Comparison of ENCODE assay signal across 8 cellular contexts in the genomic region with DNA sequence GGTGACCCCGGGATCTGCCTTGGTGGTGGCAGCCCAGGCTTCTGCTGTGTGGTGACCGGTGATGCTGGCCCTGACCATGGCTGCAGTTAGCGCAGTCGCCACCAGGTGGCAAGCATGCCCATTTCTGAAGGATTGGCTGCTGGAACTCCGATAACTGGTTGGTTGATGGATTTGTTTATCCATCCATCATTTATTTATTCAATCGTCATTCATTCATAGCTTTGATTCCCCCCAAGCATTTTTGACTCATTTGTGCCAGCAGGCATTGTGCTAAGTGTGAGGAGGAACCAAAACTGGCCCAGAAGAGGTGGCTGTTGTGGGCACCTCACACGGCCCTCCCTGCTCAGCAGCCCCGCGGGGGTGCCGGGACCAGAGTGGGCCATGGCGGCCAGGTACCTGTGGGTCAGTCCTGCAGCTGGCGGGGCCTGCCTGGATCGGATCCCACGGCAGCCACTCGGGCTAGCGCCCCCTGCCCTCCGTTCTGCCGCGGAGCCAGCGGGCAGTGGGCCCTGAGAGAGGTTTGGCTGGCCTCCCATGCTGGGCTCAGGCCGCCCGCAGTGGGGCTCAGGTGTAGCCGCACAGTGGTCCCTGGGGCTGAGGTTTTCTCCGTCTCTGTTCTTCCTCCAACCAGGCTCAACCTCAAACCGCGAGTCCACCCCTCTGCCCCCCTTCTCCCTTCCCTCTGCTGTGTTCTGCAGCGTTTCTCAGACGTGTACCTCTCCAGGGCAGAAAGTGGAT. TPM values are rescaled to one million over a fixed set of nuclear protein-coding genes. Genes with fewer than 3 reads are reported as not detected.
DNase-seq lines count a peak whose midpoint lies in the region; ATAC-seq and TF ChIP-seq lines count a peak whose summit lies in the region.

No MANE protein-coding gene starts in this region.

- DNase-seq in AG08396 (ENCODE audit: low spot score) (peak; percentile 89), GM19240 (ENCODE audit: insufficient read length, low spot score) (peak; percentile 62), NCI-H526 (lab: John Stamatoyannopoulos, UW) (peak; percentile 7 to 78), memory B cell (ENCODE audit: low spot score in 2 of 2) (peak; percentile 69 to 78)
- peak; percentile 87 for DNase-seq in activated CD8-positive, alpha-beta T cell treated with anti-CD3 and anti-CD28 coated beads for 36 hours
- DNase-seq in effector CD4-positive, alpha-beta T cell: peak; percentile 72
- DNase-seq in stimulated activated CD8-positive, alpha-beta memory T cell treated with anti-CD3 and anti-CD28 coated beads, Interleukin-12 subunit alpha, Interleukin-12 subunit beta, amount 100 ng/mL, for 24 hours (ENCODE audit: extremely low read depth): peak; percentile 30

- H3K27me3 Mint-ChIP-seq in activated CD8-positive, alpha-beta T cell treated with anti-CD3 and anti-CD28 coated beads for 36 hours: peaks cover 24% of the 10 kb centered on the region
- H3K27me3 Mint-ChIP-seq in memory B cell: peaks cover 17% of the 10 kb centered on the region

- intact Hi-C loops in activated CD8-positive, alpha-beta T cell treated with anti-CD3 and anti-CD28 coated beads for 36 hours (cut with micrococcal nuclease): loop anchor here (1.0 kb wide), 1 partner anchor 60 kb away; no protein-coding TSS in a partner anchor

- POLR2A ChIA-PET in activated CD8-positive, alpha-beta T cell treated with anti-CD3 and anti-CD28 coated beads for 36 hours (lab: Charles Lee): interaction anchor here (1.9 kb wide), 1 partner anchor 67 kb away, joined by 7 read pairs; the partner anchor contains the start of gene PDK2

- peak; percentile 86 for ATAC-seq in activated CD8-positive, alpha-beta T cell treated with anti-CD3 and anti-CD28 coated beads for 36 hours
- ATAC-seq in memory B cell (ENCODE audit: low read depth): peak; percentile 76
- ATAC-seq in HG03139 (IDR thresholded peaks at IDR 0.05; ENCODE audit: unreplicated experiment): no peak

- no peaks in the 10 kb centered on the region for H3K36me3 Mint-ChIP-seq in activated CD8-positive, alpha-beta T cell treated with anti-CD3 and anti-CD28 coated beads for 36 hours (ENCODE audit: low read depth)
- H3K36me3 Mint-ChIP-seq in memory B cell: no peaks in the 10 kb centered on the region

- CTCF ChIA-PET in activated CD8-positive, alpha-beta T cell treated with anti-CD3 and anti-CD28 coated beads for 36 hours (lab: Charles Lee): interaction anchor here (0.7 to 8.7 kb wide), 19 partner anchors 12 to 511 kb away, joined by 3 to 140 read pairs (median 4); partner anchors contain the start of genes ITGA3 and PDK2

- no peaks in the 10 kb centered on the region for H3K9me3 Mint-ChIP-seq in activated CD8-positive, alpha-beta T cell treated with anti-CD3 and anti-CD28 coated beads for 36 hours
- H3K9me3 Mint-ChIP-seq in memory B cell: no peaks in the 10 kb centered on the region

- H3K27ac Mint-ChIP-seq in activated CD8-positive, alpha-beta T cell treated with anti-CD3 and anti-CD28 coated beads for 36 hours: no peak overlapping the region
- no peak overlapping the region for H3K27ac Mint-ChIP-seq in memory B cell

- TF ChIP-seq CTCF in activated CD8-positive, alpha-beta T cell treated with anti-CD3 and anti-CD28 coated beads for 36 hours (IDR thresholded peaks at IDR 0.05): peak; percentile 97

- no peak overlapping the region for H3K4me3 Mint-ChIP-seq in activated CD8-positive, alpha-beta T cell treated with anti-CD3 and anti-CD28 coated beads for 36 hours
- peak overlapping the region; percentile 64 for H3K4me3 Mint-ChIP-seq in memory B cell

- H3K4me1 Mint-ChIP-seq in activated CD8-positive, alpha-beta T cell treated with anti-CD3 and anti-CD28 coated beads for 36 hours (ENCODE audit: low read depth): peaks cover 12% of the 10 kb centered on the region
- peaks cover 5% of the 10 kb centered on the region for H3K4me1 Mint-ChIP-seq in memory B cell

RNA-seq across cellular contexts. Expression of gene ITGA3, which starts 28.8 kb away (rescaled TPM):
- 1 to 10 TPM; 4.2 to 7.2 TPM for total RNA-seq in activated CD8-positive, alpha-beta T cell treated with anti-CD3 and anti-CD28 coated beads for 36 hours

RNA-seq across cellular contexts. Expression of gene DLX3, which starts 32.0 kb away (rescaled TPM):
- not detected for total RNA-seq in activated CD8-positive, alpha-beta T cell treated with anti-CD3 and anti-CD28 coated beads for 36 hours

RNA-seq across cellular contexts. Expression of gene DLX4, which starts 58.1 kb away (rescaled TPM):
- under 1 TPM; 0.43 to 0.81 TPM for total RNA-seq in activated CD8-positive, alpha-beta T cell treated with anti-CD3 and anti-CD28 coated beads for 36 hours

Comparison
In these comparisons a context has a peak if more than half of its experiments do, and no peak if none do; other contexts are left out.
1. DNase-seq: peak in every context shown above with its lines; median percentile 89 in AG08396; 87 in activated CD8-positive, alpha-beta T cell treated with anti-CD3 and anti-CD28 coated beads for 36 hours; 74 in memory B cell; 72 in effector CD4-positive, alpha-beta T cell; 62 in GM19240; 42 in NCI-H526; 30 in stimulated activated CD8-positive, alpha-beta memory T cell treated with anti-CD3 and anti-CD28 coated beads, Interleukin-12 subunit alpha, Interleukin-12 subunit beta, amount 100 ng/mL, for 24 hours.